11 cellular contexts compared by ENCODE assay signal in the genomic region with DNA sequence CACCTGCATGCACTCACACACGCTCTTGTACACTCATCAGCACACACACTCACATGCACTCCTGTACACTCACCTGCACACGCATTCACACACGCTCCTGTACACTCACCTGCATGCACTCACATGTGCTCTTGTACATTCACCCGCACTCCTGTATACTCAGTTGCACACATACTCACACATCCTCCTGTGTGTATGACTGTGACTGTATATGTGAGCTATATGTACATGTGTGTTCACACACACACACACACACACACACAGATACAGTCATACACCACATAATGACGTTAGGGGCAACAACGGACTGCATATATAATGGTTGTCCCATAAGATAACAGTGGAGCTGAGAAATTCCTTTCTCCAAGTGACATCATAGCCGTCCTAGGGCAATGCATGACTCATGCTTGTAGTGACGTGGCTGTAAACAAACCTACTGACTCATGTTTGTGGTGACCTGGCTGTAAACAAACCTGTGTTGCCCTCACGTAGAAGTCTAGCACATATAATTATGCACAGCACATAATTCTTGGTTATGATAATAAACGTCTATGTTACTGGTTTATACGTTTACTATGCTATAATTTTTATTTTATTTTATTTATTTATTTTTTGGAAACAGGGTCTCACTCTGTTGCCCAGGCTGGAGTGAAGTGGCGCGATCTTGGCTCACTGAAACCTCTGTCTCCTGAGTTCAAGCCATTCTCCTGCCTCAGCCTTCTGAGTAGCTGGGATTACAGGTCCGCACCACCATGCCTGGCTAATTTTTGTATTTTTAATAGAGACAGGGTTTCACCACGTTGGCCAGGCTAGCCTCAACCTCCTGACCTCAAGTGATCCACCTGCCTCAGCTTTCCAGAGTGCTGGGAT. TPM values are rescaled to one million over a fixed set of nuclear protein-coding genes. Genes with fewer than 3 reads are reported as not detected.
DNase-seq lines count a peak whose midpoint lies in the region; ATAC-seq and TF ChIP-seq lines count a peak whose summit lies in the region.
"Had no signal": no experiment of that assay in that cellular context is flagged by ENCODE, and none has a peak within 500 bp of the region (broad histone marks: within the 10 kb centered on the region; RNA-seq: fewer than 3 reads in every experiment).

No MANE protein-coding gene starts in this region.

- H3K27ac Mint-ChIP-seq in activated CD4-positive, alpha-beta T cell treated with anti-CD3 and anti-CD28 coated beads for 36 hours, result no peak overlapping the region
- H3K27ac Mint-ChIP-seq in activated CD4-positive, alpha-beta T cell treated with anti-CD3 and anti-CD28 coated beads, Interleukin-2, amount 10 ng/mL, durations not matched to agents 7 days and 5 days, result no peak overlapping the region
- H3K27ac Mint-ChIP-seq: activated naive CD8-positive, alpha-beta T cell had no signal

- H3K4me1 ChIP-seq in Panc1 (ENCODE audit: control insufficient read depth, insufficient read depth, low read length), result peaks cover 14% of the 10 kb centered on the region
- H3K4me1 ChIP-seq: BLaER1 had no signal

- H3K27me3 ChIP-seq in Panc1 (ENCODE audit: control insufficient read depth, insufficient read depth, low read length), result no peaks in the 10 kb centered on the region; the same call in 1 of the 2 replicates
- H3K27me3 ChIP-seq: BLaER1 had no signal

- DNase-seq in activated CD4-positive, alpha-beta T cell treated with anti-CD3 and anti-CD28 coated beads for 36 hours, result no peak
- DNase-seq in activated CD4-positive, alpha-beta T cell treated with anti-CD3 and anti-CD28 coated beads, Interleukin-2, amount 10 ng/mL, durations not matched to agents 7 days and 5 days, result no peak
- DNase-seq in Panc1 (ENCODE audit: low read depth, low spot score), result peak; percentile 97
- DNase-seq in skeletal muscle cell (ENCODE audit: low read depth), result peak; percentile 80

- in situ Hi-C loops in Panc1 (cut with HindIII; ENCODE audit: low pct_unique_long_range_greater_than_20kb, low sequenced_read_pairs), result no loop called here

- H3K4me3 Mint-ChIP-seq in activated CD4-positive, alpha-beta T cell treated with anti-CD3 and anti-CD28 coated beads for 36 hours, result no peak overlapping the region
- H3K4me3 Mint-ChIP-seq in activated CD4-positive, alpha-beta T cell treated with anti-CD3 and anti-CD28 coated beads, Interleukin-2, amount 10 ng/mL, durations not matched to agents 7 days and 5 days, result no peak overlapping the region
- H3K4me3 Mint-ChIP-seq: activated naive CD8-positive, alpha-beta T cell had no signal

- H3K9me3 ChIP-seq in Panc1 (ENCODE audit: control insufficient read depth, insufficient read depth, low read depth, low read length), result no peaks in the 10 kb centered on the region

- BruUV-seq in Panc1 (replicated peaks; lab: Mats Ljungman, UMichigan), result no TSS peak

- peaks cover 5% of the 10 kb centered on the region for H3K9me3 Mint-ChIP-seq in activated CD4-positive, alpha-beta T cell treated with anti-CD3 and anti-CD28 coated beads for 36 hours (ENCODE audit: low read depth)
- peaks cover 6% of the 10 kb centered on the region for H3K9me3 Mint-ChIP-seq in activated CD4-positive, alpha-beta T cell treated with anti-CD3 and anti-CD28 coated beads, Interleukin-2, amount 10 ng/mL, durations not matched to agents 7 days and 5 days

- POLR2A ChIA-PET in activated CD4-positive, alpha-beta T cell treated with anti-CD3 and anti-CD28 coated beads for 36 hours (lab: Charles Lee), result no interaction called here
- POLR2A ChIA-PET in activated CD4-positive, alpha-beta T cell treated with anti-CD3 and anti-CD28 coated beads, Interleukin-2, amount 10 ng/mL, durations not matched to agents 7 days and 5 days (lab: Charles Lee), result no interaction called here
- POLR2A ChIA-PET in Panc1 (lab: Charles Lee), result interaction anchor here (1.3 kb wide), 1 partner anchor 33 kb away, joined by 11 read pairs; a partner anchor contains a TSS

- H3K4me3 ChIP-seq in Panc1 (ENCODE audit: low read depth in 2 of 2, low read length in 2 of 2), result no peak overlapping the region
- H3K4me3 ChIP-seq in skeletal muscle cell (ENCODE audit: low read depth, low read length), result no peak overlapping the region
- H3K4me3 ChIP-seq: BLaER1, SK-N-MC had no signal

- no peaks in the 10 kb centered on the region for H3K36me3 ChIP-seq in Panc1 (ENCODE audit: control insufficient read depth, insufficient read depth, low read length)
- H3K36me3 ChIP-seq: BLaER1 had no signal

- no peaks in the 10 kb centered on the region for H3K4me1 Mint-ChIP-seq in activated CD4-positive, alpha-beta T cell treated with anti-CD3 and anti-CD28 coated beads for 36 hours
- H3K4me1 Mint-ChIP-seq in activated CD4-positive, alpha-beta T cell treated with anti-CD3 and anti-CD28 coated beads, Interleukin-2, amount 10 ng/mL, durations not matched to agents 7 days and 5 days, result no peaks in the 10 kb centered on the region

- no peak for TF ChIP-seq CTCF in Panc1 (IDR thresholded peaks at IDR 0.05)

- no peak overlapping the region for H3K27ac ChIP-seq in Panc1 (ENCODE audit: low read length)
- H3K27ac ChIP-seq: BLaER1, SK-N-MC had no signal

- peaks cover 7% of the 10 kb centered on the region for H3K27me3 Mint-ChIP-seq in activated CD4-positive, alpha-beta T cell treated with anti-CD3 and anti-CD28 coated beads for 36 hours
- H3K27me3 Mint-ChIP-seq in activated CD4-positive, alpha-beta T cell treated with anti-CD3 and anti-CD28 coated beads, Interleukin-2, amount 10 ng/mL, durations not matched to agents 7 days and 5 days, result no peaks in the 10 kb centered on the region

- peaks cover 2% of the 10 kb centered on the region for H3K36me3 Mint-ChIP-seq in activated CD4-positive, alpha-beta T cell treated with anti-CD3 and anti-CD28 coated beads for 36 hours (ENCODE audit: low read depth)
- no peaks in the 10 kb centered on the region for H3K36me3 Mint-ChIP-seq in activated CD4-positive, alpha-beta T cell treated with anti-CD3 and anti-CD28 coated beads, Interleukin-2, amount 10 ng/mL, durations not matched to agents 7 days and 5 days (ENCODE audit: low read depth)

- CTCF ChIA-PET in activated CD4-positive, alpha-beta T cell treated with anti-CD3 and anti-CD28 coated beads for 36 hours (lab: Charles Lee), result interaction anchor here (0.6 kb wide), 1 partner anchor 71 kb away, joined by 3 read pairs; no protein-coding TSS in a partner anchor
- CTCF ChIA-PET in activated CD4-positive, alpha-beta T cell treated with anti-CD3 and anti-CD28 coated beads, Interleukin-2, amount 10 ng/mL, durations not matched to agents 7 days and 5 days (lab: Charles Lee), result no interaction called here
- CTCF ChIA-PET in Panc1 (lab: Charles Lee), result no interaction called here

- peak; percentile 36 for ATAC-seq in activated CD4-positive, alpha-beta T cell treated with anti-CD3 and anti-CD28 coated beads for 36 hours
- ATAC-seq in Panc1, result peak; percentile 99
- peak; percentile 81 for ATAC-seq in esophagus mucosa
- ATAC-seq in GM21447 (IDR thresholded peaks at IDR 0.05; ENCODE audit: unreplicated experiment), result no peak
- no peak for ATAC-seq in HG03457 (IDR thresholded peaks at IDR 0.05; ENCODE audit: unreplicated experiment)
- ATAC-seq in HG03565 (IDR thresholded peaks at IDR 0.05; ENCODE audit: unreplicated experiment), result no peak

- intact Hi-C loops in activated CD4-positive, alpha-beta T cell treated with anti-CD3 and anti-CD28 coated beads for 36 hours (cut with DNase I, micrococcal nuclease), result no loop called here
- intact Hi-C loops in Panc1 (cut with micrococcal nuclease; ENCODE audit: unreplicated experiment), result loop anchor here (2.0 kb wide), 1 partner anchor 22 kb away; no protein-coding TSS in a partner anchor

RNA-seq across cellular contexts. Expression of a gene that starts 22.8 kb away (rescaled TPM):
- 10 to 100 TPM; 15.4 to 27.1 TPM for total RNA-seq in activated CD4-positive, alpha-beta T cell treated with anti-CD3 and anti-CD28 coated beads for 36 hours
- 10 to 100 TPM; 24.2 to 32.0 TPM for total RNA-seq in activated CD4-positive, alpha-beta T cell treated with anti-CD3 and anti-CD28 coated beads, Interleukin-2, amount 10 ng/mL, durations not matched to agents 7 days and 5 days
- total RNA-seq in Panc1 (2021; ENCODE audit: unreplicated experiment) (21.0 TPM), esophagus mucosa (7.7 TPM)
- polyA plus RNA-seq in Panc1 (2012; ENCODE audit: insufficient read length), result 27.9 TPM

RNA-seq across cellular contexts. Expression of a gene that starts 33.8 kb away (rescaled TPM):
- total RNA-seq in activated CD4-positive, alpha-beta T cell treated with anti-CD3 and anti-CD28 coated beads for 36 hours, result 10 to 100 TPM; 38.7 TPM
- total RNA-seq in activated CD4-positive, alpha-beta T cell treated with anti-CD3 and anti-CD28 coated beads, Interleukin-2, amount 10 ng/mL, durations not matched to agents 7 days and 5 days, result 10 to 100 TPM; 42.6 to 47.1 TPM
- total RNA-seq in Panc1 (2021; ENCODE audit: unreplicated experiment), result 52.2 TPM
- 50.1 TPM for polyA plus RNA-seq in Panc1 (2012; ENCODE audit: insufficient read length)
- 28.7 TPM for total RNA-seq in esophagus mucosa

RNA-seq across cellular contexts. Expression of a gene that starts 54.7 kb away (rescaled TPM):
- total RNA-seq in activated CD4-positive, alpha-beta T cell treated with anti-CD3 and anti-CD28 coated beads for 36 hours, result 100 to 1,000 TPM; 208 to 296 TPM
- total RNA-seq in activated CD4-positive, alpha-beta T cell treated with anti-CD3 and anti-CD28 coated beads, Interleukin-2, amount 10 ng/mL, durations not matched to agents 7 days and 5 days, result 100 to 1,000 TPM; 250 to 306 TPM
- total RNA-seq in Panc1 (2021; ENCODE audit: unreplicated experiment) (402 TPM), esophagus mucosa (177 TPM)
- 469 TPM for polyA plus RNA-seq in Panc1 (2012; ENCODE audit: insufficient read length)

RNA-seq across cellular contexts. Expression of a gene that starts 55.1 kb away (rescaled TPM):
- 10 to 100 TPM; 14.3 to 16.6 TPM for total RNA-seq in activated CD4-positive, alpha-beta T cell treated with anti-CD3 and anti-CD28 coated beads for 36 hours
- 10 to 100 TPM; 17.3 to 19.7 TPM for total RNA-seq in activated CD4-positive, alpha-beta T cell treated with anti-CD3 and anti-CD28 coated beads, Interleukin-2, amount 10 ng/mL, durations not matched to agents 7 days and 5 days
- total RNA-seq in Panc1 (2021; ENCODE audit: unreplicated experiment) (21.6 TPM), esophagus mucosa (6.9 TPM)
- polyA plus RNA-seq in Panc1 (2012; ENCODE audit: insufficient read length), result 23.7 TPM

Comparison
In these comparisons a context has a peak if more than half of its experiments do, and no peak if none do; other contexts are left out.
1. ATAC-seq: peak in activated CD4-positive, alpha-beta T cell treated with anti-CD3 and anti-CD28 coated beads for 36 hours (single experiment), Panc1 (single experiment) and esophagus mucosa (single experiment); none in GM21447 (single experiment), HG03457 (single experiment) and HG03565 (single experiment).
2. DNase-seq: peak in Panc1 (single experiment) and skeletal muscle cell (single experiment); none in activated CD4-positive, alpha-beta T cell treated with anti-CD3 and anti-CD28 coated beads for 36 hours (single experiment) and activated CD4-positive, alpha-beta T cell treated with anti-CD3 and anti-CD28 coated beads, Interleukin-2, amount 10 ng/mL, durations not matched to agents 7 days and 5 days (single experiment).